In genomic region chr7:74235525-74236269, GRCh38 we compare ENCODE assay signal across 23 cellular contexts.
"Had no signal": no experiment of that assay in that cellular context is flagged by ENCODE, and none has a peak within 500 bp of the region (broad histone marks: within the 10 kb centered on the region; RNA-seq: fewer than 3 reads in every experiment).

No MANE protein-coding gene starts in this region.

- H3K27me3 ChIP-seq: ascending aorta, breast epithelium, gastrocnemius medialis, heart right ventricle, tibial nerve, vagina had no signal

- H3K9me3 Mint-ChIP-seq: activated T-cell treated with anti-CD3 and anti-CD28 coated beads, Interleukin-2, amount 50 U/mL, for 4 hours; mesothelial cell of epicardium had no signal

- H3K4me3 ChIP-seq: ascending aorta, breast epithelium, gastrocnemius medialis, heart right ventricle, lower lobe of right lung, skin epidermis, tibial nerve, vagina had no signal

- H3K4me1 Mint-ChIP-seq: mesothelial cell of epicardium, T-helper 17 cell had no signal

- H3K9me3 ChIP-seq: ascending aorta, breast epithelium, gastrocnemius medialis, heart right ventricle, lower lobe of right lung, tibial nerve, vagina had no signal

- H3K27me3 Mint-ChIP-seq: progenitor cell of endocrine pancreas, T-helper 17 cell had no signal

- H3K4me3 Mint-ChIP-seq: activated T-cell treated with anti-CD3 and anti-CD28 coated beads, Interleukin-2, amount 50 U/mL, for 4 hours; mesothelial cell of epicardium; T-helper 17 cell had no signal

- H3K27ac Mint-ChIP-seq: mesothelial cell of epicardium, progenitor cell of endocrine pancreas, T-helper 17 cell had no signal

- ATAC-seq: activated T-cell treated with anti-CD3 and anti-CD28 coated beads, Interleukin-2, amount 50 U/mL, for 4 hours; gastrocnemius medialis; heart right ventricle; left cardiac atrium; lower lobe of right lung; right cardiac atrium; T-helper 17 cell had no signal

- H3K27ac ChIP-seq: ascending aorta, breast epithelium, epithelial cell of prostate, gastrocnemius medialis, heart right ventricle, lower lobe of right lung, skin epidermis, tibial nerve, vagina had no signal

- DNase-seq: activated CD4-positive, CD25-positive, alpha-beta regulatory T cell; activated gamma-delta T cell; activated T-cell treated with anti-CD3 and anti-CD28 coated beads, Interleukin-2, amount 50 U/mL, for 4 hours; cerebellar nuclear complex; effector CD8-positive, alpha-beta T cell; gastrocnemius medialis; heart right ventricle; left cardiac atrium; lower lobe of right lung; stimulated activated CD4-positive, alpha-beta T cell treated with anti-CD3 and anti-CD28 coated beads, Interleukin-15, amount 100 ng/mL, for 24 hours; stimulated activated CD4-positive, alpha-beta T cell treated with anti-CD3 and anti-CD28 coated beads, Interleukin-4, amount 100 ng/mL, for 1 hour; stimulated activated naive CD4-positive, alpha-beta T cell treated with Interleukin-2 at 50 U/mL for 16 hours; substantia nigra; T-helper 17 cell had no signal

- H3K4me1 ChIP-seq: ascending aorta, breast epithelium, gastrocnemius medialis, lower lobe of right lung, tibial nerve had no signal
